1 cellular context compared by ENCODE assay signal in genomic region chr20:33811763-33812672, GRCh38.
A peak's percentile ranks its signal among the peaks of the same experiment; 100 is the strongest.
TF ChIP-seq lines count a peak whose summit lies in the region.

No MANE protein-coding gene starts in this region.

TF ChIP-seq in K562, 482 proteins besides CTCF, POLR2A, EP300 and RAD21 (continued from another document and continues in another):
- TF ChIP-seq CBFB (CRISPR knock-in tag; IDR thresholded peaks at IDR 0.05) (no peak), ESRRA (IDR thresholded peaks at IDR 0.05; ENCODE audit: borderline replicate concordance, low read depth) (no peak), RBM22 (IDR thresholded peaks at IDR 0.05; ENCODE audit: low read depth, low read length, poor library complexity, severe bottlenecking) (no peak), TFAM (CRISPR knock-in tag; conservative IDR thresholded peaks at IDR 0.05) (no peak), MNT (conservative IDR thresholded peaks at IDR 0.05) (peak; percentile 21 to 30; a peak in 1 of 4 replicates), USF2 (CRISPR knock-in tag; IDR thresholded peaks at IDR 0.05) (no peak), POLR2G (IDR thresholded peaks at IDR 0.05; ENCODE audit: low read depth, low read length) (no peak), NONO (IDR thresholded peaks at IDR 0.05; ENCODE audit: low read depth in 2 of 2, low read length in 1 of 2) (no peak), LEF1 (IDR thresholded peaks at IDR 0.05) (no peak), CCNT2 (IDR thresholded peaks at IDR 0.05; ENCODE audit: borderline replicate concordance, extremely low read depth, insufficient read length, low read depth, low read length) (no peak), FOXO4 (CRISPR knock-in tag; IDR thresholded peaks at IDR 0.05) (no peak), SAFB2 (IDR thresholded peaks at IDR 0.05; ENCODE audit: borderline replicate concordance, low read depth, low read length, severe bottlenecking) (no peak), TSC22D4 (tag; IDR thresholded peaks at IDR 0.05) (no peak), ZNF263 (CRISPR knock-in tag; IDR thresholded peaks at IDR 0.05; ENCODE audit: borderline replicate concordance) (no peak), ARHGAP35 (IDR thresholded peaks at IDR 0.05; ENCODE audit: partially characterized antibody) (no peak), MECOM (CRISPR knock-in tag; IDR thresholded peaks at IDR 0.05) (no peak), NFE2L1 (tag; IDR thresholded peaks at IDR 0.05; ENCODE audit: borderline replicate concordance, low read depth) (no peak), ZMIZ1 (IDR thresholded peaks at IDR 0.05; ENCODE audit: low read depth in 2 of 2, low read length in 2 of 2) (no peak; a peak in 1 of 4 replicates), ZFP36 (IDR thresholded peaks at IDR 0.05; ENCODE audit: low read depth, low read length, partially characterized antibody) (no peak), NCOR1 (IDR thresholded peaks at IDR 0.05) (no peak), ZNF511 (CRISPR knock-in tag; IDR thresholded peaks at IDR 0.05) (no peak), ZFP1 (CRISPR knock-in tag; IDR thresholded peaks at IDR 0.05) (no peak), ZHX1 (conservative IDR thresholded peaks at IDR 0.05; ENCODE audit: low read length) (no peak), HMG20A (CRISPR knock-in tag; conservative IDR thresholded peaks at IDR 0.05) (no peak), U2AF2 (optimal IDR thresholded peaks at IDR 0.05; ENCODE audit: low read depth, low read length) (no peak), KAT7 (CRISPR knock-in tag; IDR thresholded peaks at IDR 0.05; ENCODE audit: borderline replicate concordance) (no peak), ESRRB (CRISPR knock-in tag; IDR thresholded peaks at IDR 0.05; ENCODE audit: borderline replicate concordance) (no peak), MCM2 (IDR thresholded peaks at IDR 0.05; ENCODE audit: low read depth) (no peak), CHD4 (IDR thresholded peaks at IDR 0.05; ENCODE audit: insufficient read depth, insufficient replicate concordance, low read depth, low read length, poor library complexity, severe bottlenecking) (no peak), CBX8 (IDR thresholded peaks at IDR 0.05; ENCODE audit: borderline replicate concordance, extremely low read depth, low read depth, low read length, poor library complexity, severe bottlenecking) (no peak), BRF2 (IDR thresholded peaks at IDR 0.05; ENCODE audit: borderline replicate concordance, insufficient read depth, insufficient read length) (no peak), ZNF124 (CRISPR knock-in tag; IDR thresholded peaks at IDR 0.05) (no peak), ZNF277 (CRISPR knock-in tag; IDR thresholded peaks at IDR 0.05; ENCODE audit: borderline replicate concordance) (no peak), FOXA3 (CRISPR knock-in tag; conservative IDR thresholded peaks at IDR 0.05 in 1 of 2, IDR thresholded peaks at IDR 0.05 in 1 of 2) (no peak), SP1 (CRISPR knock-in tag; IDR thresholded peaks at IDR 0.05) (no peak), PHB2 (IDR thresholded peaks at IDR 0.05; ENCODE audit: low read depth) (0 out of 2 replicates have a peak, but pooled peaks have one; percentile 30), RFX5 (IDR thresholded peaks at IDR 0.05; ENCODE audit: low read depth, low read length) (no peak), ZC3H4 (CRISPR knock-in tag; IDR thresholded peaks at IDR 0.05; ENCODE audit: borderline replicate concordance) (no peak), ZNF444 (CRISPR knock-in tag; IDR thresholded peaks at IDR 0.05) (no peak), FOXA1 (IDR thresholded peaks at IDR 0.05; ENCODE audit: borderline replicate concordance) (no peak), HMGXB4 (CRISPR knock-in tag; IDR thresholded peaks at IDR 0.05) (no peak), ATF3 (IDR thresholded peaks at IDR 0.05) (peak; percentile 88), ATF3 (CRISPR knock-in tag; conservative IDR thresholded peaks at IDR 0.05) (no peak), HBP1 (CRISPR knock-in tag; IDR thresholded peaks at IDR 0.05) (peak; percentile 89; the same call in 1 of the 2 replicates)
